32 cellular contexts compared by ENCODE assay signal in the genomic region with DNA sequence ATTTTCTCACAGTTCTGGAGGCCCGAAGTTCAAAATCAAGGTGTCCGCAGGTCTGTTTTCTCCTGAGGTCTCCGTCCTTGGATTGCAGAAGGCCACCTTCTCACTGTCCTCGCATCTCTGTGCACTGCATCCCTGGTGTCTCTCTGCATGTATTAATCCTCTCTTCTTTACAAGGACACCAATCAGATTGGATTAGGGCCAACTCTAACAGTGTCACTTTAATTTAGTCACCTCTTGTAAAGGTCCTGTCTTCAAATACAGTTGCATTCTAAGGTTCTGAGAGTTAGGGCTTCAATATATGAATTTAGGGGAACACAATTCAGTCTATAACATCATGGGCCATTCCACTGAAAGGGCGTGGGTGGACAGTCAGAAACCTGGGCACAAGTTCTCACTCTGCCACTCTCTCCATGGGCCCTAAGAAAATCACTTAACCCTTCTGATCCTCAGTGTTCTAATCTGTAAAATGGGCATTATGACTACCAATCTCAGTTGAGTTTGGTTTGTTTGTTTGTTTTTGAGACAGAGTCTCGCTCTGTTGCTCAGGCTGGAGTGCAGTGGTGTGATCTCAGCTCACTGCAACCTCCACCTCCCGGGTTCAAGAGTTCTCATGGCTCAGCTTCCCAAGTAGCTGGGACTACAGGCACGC.
"Had no signal": no experiment of that assay in that cellular context is flagged by ENCODE, and none has a peak within 500 bp of the region (broad histone marks: within the 10 kb centered on the region; RNA-seq: fewer than 3 reads in every experiment).

No MANE protein-coding gene starts in this region.

- H3K4me3 Mint-ChIP-seq: naive thymus-derived CD8-positive, alpha-beta T cell; natural killer cell treated with Interleukin-12 subunit alpha and Interleukin-12 subunit beta and Interleukin-15 and Interleukin-18, amount 100 ng/mL, for 72 hours; nephron progenitor cell; neural crest cell; stimulated activated memory B cell treated with anti-CD40 and anti-IgM and Interleukin-4, amounts not matched to agents 10 μg/mL and 1 μg/mL and 100 μg/mL, for 72 hours; stimulated activated naive CD8-positive, alpha-beta T cell treated with anti-CD3 and anti-CD28 coated beads, Interleukin-15, amount 100 ng/mL, for 72 hours had no signal

- ATAC-seq: naive thymus-derived CD8-positive, alpha-beta T cell; natural killer cell treated with Interleukin-12 subunit alpha and Interleukin-12 subunit beta and Interleukin-15 and Interleukin-18, amount 100 ng/mL, for 72 hours; psoas muscle; right cardiac atrium; sciatic nerve; stimulated activated memory B cell treated with anti-CD40 and anti-IgM and Interleukin-4, amounts not matched to agents 10 μg/mL and 1 μg/mL and 100 μg/mL, for 72 hours; stimulated activated naive CD8-positive, alpha-beta T cell treated with anti-CD3 and anti-CD28 coated beads, Interleukin-15, amount 100 ng/mL, for 72 hours; stimulated activated naive CD8-positive, alpha-beta T cell treated with anti-CD3 and anti-CD28 coated beads, Interleukin-15, Interleukin-2, amounts not matched to agents 100 U/mL and 50 U/mL, for 24 hours had no signal

- H3K27me3 ChIP-seq: ovary, spleen, thyroid gland, tibial nerve, upper lobe of left lung, vagina had no signal

- H3K27me3 Mint-ChIP-seq: naive thymus-derived CD8-positive, alpha-beta T cell; natural killer cell treated with Interleukin-12 subunit alpha and Interleukin-12 subunit beta and Interleukin-15 and Interleukin-18, amount 100 ng/mL, for 72 hours; progenitor cell of endocrine pancreas; stimulated activated memory B cell treated with anti-CD40 and anti-IgM and Interleukin-4, amounts not matched to agents 10 μg/mL and 1 μg/mL and 100 μg/mL, for 72 hours; stimulated activated naive CD8-positive, alpha-beta T cell treated with anti-CD3 and anti-CD28 coated beads, Interleukin-15, amount 100 ng/mL, for 72 hours had no signal

- H3K9ac ChIP-seq: parathyroid adenoma had no signal

- H3K4me3 ChIP-seq: ovary, psoas muscle, skin epidermis, smooth muscle cell, spleen, thoracic aorta, thyroid gland, tibial nerve, upper lobe of left lung, vagina had no signal

- H3K79me2 ChIP-seq: parathyroid adenoma had no signal

- H2AFZ ChIP-seq: parathyroid adenoma had no signal

- H3K27ac Mint-ChIP-seq: naive thymus-derived CD8-positive, alpha-beta T cell; natural killer cell treated with Interleukin-12 subunit alpha and Interleukin-12 subunit beta and Interleukin-15 and Interleukin-18, amount 100 ng/mL, for 72 hours; nephron progenitor cell; progenitor cell of endocrine pancreas; stimulated activated memory B cell treated with anti-CD40 and anti-IgM and Interleukin-4, amounts not matched to agents 10 μg/mL and 1 μg/mL and 100 μg/mL, for 72 hours; stimulated activated naive CD8-positive, alpha-beta T cell treated with anti-CD3 and anti-CD28 coated beads, Interleukin-15, amount 100 ng/mL, for 72 hours had no signal

- H3K4me2 ChIP-seq: smooth muscle cell had no signal

- FAIRE-seq: urothelium cell line had no signal

- H3K9me3 Mint-ChIP-seq: naive thymus-derived CD8-positive, alpha-beta T cell; natural killer cell treated with Interleukin-12 subunit alpha and Interleukin-12 subunit beta and Interleukin-15 and Interleukin-18, amount 100 ng/mL, for 72 hours; nephron progenitor cell; neural crest cell; stimulated activated memory B cell treated with anti-CD40 and anti-IgM and Interleukin-4, amounts not matched to agents 10 μg/mL and 1 μg/mL and 100 μg/mL, for 72 hours; stimulated activated naive CD8-positive, alpha-beta T cell treated with anti-CD3 and anti-CD28 coated beads, Interleukin-15, amount 100 ng/mL, for 72 hours had no signal

- H3K36me3 ChIP-seq: ovary, spleen, thoracic aorta, thyroid gland, upper lobe of left lung, vagina had no signal

- H3K36me3 Mint-ChIP-seq: natural killer cell treated with Interleukin-12 subunit alpha and Interleukin-12 subunit beta and Interleukin-15 and Interleukin-18, amount 100 ng/mL, for 72 hours had no signal

- DNase-seq: naive thymus-derived CD8-positive, alpha-beta T cell; nephron progenitor cell; occipital lobe; ovary; posterior cingulate gyrus; psoas muscle; right cardiac atrium; spleen; stimulated activated CD4-positive, alpha-beta T cell treated with anti-CD3 and anti-CD28 coated beads, Interleukin-12 subunit alpha, Interleukin-12 subunit beta, amount 100 ng/mL, for 4 hours; stimulated activated CD4-positive, alpha-beta T cell treated with anti-CD3 and anti-CD28 coated beads, Interleukin-1b, Interleukin-23, amount 100 ng/mL, for 48 hours; stimulated activated CD4-positive, alpha-beta T cell treated with anti-CD3 and anti-CD28 coated beads, Interleukin-4, amount 100 ng/mL, for 1 hour; stimulated activated CD4-positive, alpha-beta T cell treated with anti-CD3 and anti-CD28 coated beads, Interleukin-4, amount 100 ng/mL, for 4 hours; stimulated activated CD8-positive, alpha-beta memory T cell treated with anti-CD3 and anti-CD28 coated beads, Interleukin-4, amount 100 ng/mL, for 48 hours; stimulated activated naive CD4-positive, alpha-beta T cell; stimulated activated naive CD8-positive, alpha-beta T cell treated with anti-CD3 and anti-CD28 coated beads, Interleukin-15, amount 100 ng/mL, for 72 hours; stimulated activated naive CD8-positive, alpha-beta T cell treated with anti-CD3 and anti-CD28 coated beads, Interleukin-15, Interleukin-2, amounts not matched to agents 100 U/mL and 50 U/mL, for 24 hours; substantia nigra; thyroid gland; trophoblast cell; upper lobe of left lung had no signal

- H3K4me1 Mint-ChIP-seq: naive thymus-derived CD8-positive, alpha-beta T cell; neural crest cell; stimulated activated memory B cell treated with anti-CD40 and anti-IgM and Interleukin-4, amounts not matched to agents 10 μg/mL and 1 μg/mL and 100 μg/mL, for 72 hours; stimulated activated naive CD8-positive, alpha-beta T cell treated with anti-CD3 and anti-CD28 coated beads, Interleukin-15, amount 100 ng/mL, for 72 hours had no signal

- H3K4me1 ChIP-seq: psoas muscle, spleen, thyroid gland, tibial nerve, upper lobe of left lung, vagina had no signal

- H3K9me3 ChIP-seq: ovary, psoas muscle, spleen, thoracic aorta, thyroid gland, tibial nerve, upper lobe of left lung, vagina had no signal

- H3K27ac ChIP-seq: ovary, parathyroid adenoma, psoas muscle, skin epidermis, spleen, thoracic aorta, thyroid gland, tibial nerve, upper lobe of left lung, vagina had no signal
